8 cellular contexts compared by ENCODE assay signal in genomic region chr4:181528570-181529184, GRCh38.
DNase-seq lines count a peak whose midpoint lies in the region; ATAC-seq and TF ChIP-seq lines count a peak whose summit lies in the region.

No MANE protein-coding gene starts in this region.

- H3K9me3 Mint-ChIP-seq in activated T-cell treated with anti-CD3 and anti-CD28 coated beads, Interleukin-2, amount 50 U/mL, for 72 hours: peaks cover 4 to 9% of the 10 kb centered on the region in 2 donors
- peaks cover under 1% of the 10 kb centered on the region for H3K9me3 Mint-ChIP-seq in activated T-cell treated with anti-CD3 and anti-CD28 coated beads, Interleukin-2, amount 50 U/mL, for 24 hours

- H3K79me2 ChIP-seq in Loucy (ENCODE audit: insufficient read depth, low read length) (no peaks in the 10 kb centered on the region), neural cell (replicated peaks; ENCODE audit: insufficient read depth, low read length) (no peaks in the 10 kb centered on the region)

- DNase-seq in activated T-cell treated with anti-CD3 and anti-CD28 coated beads, Interleukin-2, amount 50 U/mL, for 72 hours: peak; percentile 25
- DNase-seq in activated T-cell treated with anti-CD3 and anti-CD28 coated beads, Interleukin-2, amount 50 U/mL, for 24 hours: no peak
- DNase-seq in SK-N-MC (ENCODE audit: low read depth, low spot score): peak; percentile 20
- DNase-seq in esophagus muscularis mucosa (ENCODE audit: extremely low spot score): no peak
- no peak for DNase-seq in stimulated activated naive CD4-positive, alpha-beta T cell treated with Interleukin-2 at 50 U/mL for 16 hours (lab: John Stamatoyannopoulos, UW)

- H3F3A ChIP-seq in Loucy (ENCODE audit: low read depth) (no peaks in the 10 kb centered on the region), neural cell (ENCODE audit: insufficient read depth, low read length, poor library complexity, severe bottlenecking) (no peaks in the 10 kb centered on the region)

- H3K4me2 ChIP-seq in Loucy (ENCODE audit: low read depth, low read length, poor library complexity, severe bottlenecking): no peak overlapping the region
- H3K4me2 ChIP-seq in neural cell (ENCODE audit: low read length): no peak overlapping the region

- H3K27ac ChIP-seq in SK-N-MC (no peak overlapping the region), esophagus muscularis mucosa (replicated peaks in 1 of 4) (no peak overlapping the region), neural cell (ENCODE audit: low read length) (no peak overlapping the region)

- H3K27me3 Mint-ChIP-seq in activated T-cell treated with anti-CD3 and anti-CD28 coated beads, Interleukin-2, amount 50 U/mL, for 72 hours (ENCODE audit: low read depth): no peaks in the 10 kb centered on the region
- no peaks in the 10 kb centered on the region for H3K27me3 Mint-ChIP-seq in activated T-cell treated with anti-CD3 and anti-CD28 coated beads, Interleukin-2, amount 50 U/mL, for 24 hours

- no peak for TF ChIP-seq POLR2A in esophagus muscularis mucosa (IDR thresholded peaks at IDR 0.05; ENCODE audit: low read depth)

- no peaks in the 10 kb centered on the region for H3K4me1 Mint-ChIP-seq in activated T-cell treated with anti-CD3 and anti-CD28 coated beads, Interleukin-2, amount 50 U/mL, for 72 hours (ENCODE audit: low read depth)
- H3K4me1 Mint-ChIP-seq in activated T-cell treated with anti-CD3 and anti-CD28 coated beads, Interleukin-2, amount 50 U/mL, for 24 hours (ENCODE audit: low read depth): no peaks in the 10 kb centered on the region

- H3K27ac Mint-ChIP-seq in activated T-cell treated with anti-CD3 and anti-CD28 coated beads, Interleukin-2, amount 50 U/mL, for 72 hours: no peak overlapping the region
- no peak overlapping the region for H3K27ac Mint-ChIP-seq in activated T-cell treated with anti-CD3 and anti-CD28 coated beads, Interleukin-2, amount 50 U/mL, for 24 hours

- H3K27me3 ChIP-seq in Loucy (ENCODE audit: insufficient read depth, low read length, poor library complexity, severe bottlenecking): no peaks in the 10 kb centered on the region
- peaks cover 0 to 6% (median 0%) of the 10 kb centered on the region in 4 donors for H3K27me3 ChIP-seq in esophagus muscularis mucosa
- H3K27me3 ChIP-seq in neural cell (ENCODE audit: insufficient read depth, low read depth, low read length): no peaks in the 10 kb centered on the region

- peak; percentile 97 for TF ChIP-seq CTCF in Loucy (conservative IDR thresholded peaks at IDR 0.05; ENCODE audit: low read length)
- TF ChIP-seq CTCF in esophagus muscularis mucosa (IDR thresholded peaks at IDR 0.05): peak; percentile 49 to 66 (median 62)
- TF ChIP-seq CTCF in neural cell (IDR thresholded peaks at IDR 0.05; ENCODE audit: poor library complexity, severe bottlenecking): peak; percentile 64

- H3K4me1 ChIP-seq in Loucy (ENCODE audit: insufficient read depth, low read length, poor library complexity, severe bottlenecking): no peaks in the 10 kb centered on the region
- H3K4me1 ChIP-seq in esophagus muscularis mucosa: no peaks in the 10 kb centered on the region

- H3K9me3 ChIP-seq in Loucy (ENCODE audit: insufficient read depth, low read depth, low read length) (no peaks in the 10 kb centered on the region), SK-N-MC (ENCODE audit: low read depth, low read length) (no peaks in the 10 kb centered on the region), esophagus muscularis mucosa (no peaks in the 10 kb centered on the region), neural cell (ENCODE audit: low read length) (no peaks in the 10 kb centered on the region)

- intact Hi-C loops in esophagus muscularis mucosa (cut with DNase I): loop anchor here (5.0 kb wide), 1 partner anchor 386 kb away; no protein-coding TSS in a partner anchor

- no peak overlapping the region for H2AFZ ChIP-seq in Loucy (ENCODE audit: low read length)
- no peak overlapping the region for H2AFZ ChIP-seq in neural cell (ENCODE audit: low read depth, low read length)

- no peaks in the 10 kb centered on the region for H4K20me1 ChIP-seq in Loucy (ENCODE audit: insufficient read depth, low read length, poor library complexity, severe bottlenecking)
- no peaks in the 10 kb centered on the region for H4K20me1 ChIP-seq in neural cell (ENCODE audit: insufficient read depth)

- no peak overlapping the region for H3K9ac ChIP-seq in Loucy (ENCODE audit: low read depth, low read length, poor library complexity, severe bottlenecking)
- no peak overlapping the region for H3K9ac ChIP-seq in SK-N-MC (ENCODE audit: insufficient read length)
- H3K9ac ChIP-seq in neural cell (ENCODE audit: low read length): no peak overlapping the region

- H3K36me3 ChIP-seq in Loucy (ENCODE audit: insufficient read depth, low read length): no peaks in the 10 kb centered on the region
- H3K36me3 ChIP-seq in SK-N-MC (ENCODE audit: insufficient read depth, low read length): no peaks in the 10 kb centered on the region
- no peaks in the 10 kb centered on the region for H3K36me3 ChIP-seq in esophagus muscularis mucosa
- no peaks in the 10 kb centered on the region for H3K36me3 ChIP-seq in neural cell (ENCODE audit: insufficient read depth, low read length)

- 9% methylated on average over 4 of the region's 4 CpGs for WGBS in esophagus muscularis mucosa

- ATAC-seq in activated T-cell treated with anti-CD3 and anti-CD28 coated beads, Interleukin-2, amount 50 U/mL, for 72 hours (replicated peaks in 1 of 2): no peak
- ATAC-seq in GM21786 (IDR thresholded peaks at IDR 0.05; ENCODE audit: unreplicated experiment): peak; percentile 69

- TF ChIP-seq EP300 in esophagus muscularis mucosa (IDR thresholded peaks at IDR 0.05) (no peak), neural cell (conservative IDR thresholded peaks at IDR 0.05; ENCODE audit: poor library complexity, severe bottlenecking) (no peak)

- no peak overlapping the region for H3K4me3 Mint-ChIP-seq in activated T-cell treated with anti-CD3 and anti-CD28 coated beads, Interleukin-2, amount 50 U/mL, for 72 hours
- no peak overlapping the region for H3K4me3 Mint-ChIP-seq in activated T-cell treated with anti-CD3 and anti-CD28 coated beads, Interleukin-2, amount 50 U/mL, for 24 hours

- no peaks in the 10 kb centered on the region for H3K36me3 Mint-ChIP-seq in activated T-cell treated with anti-CD3 and anti-CD28 coated beads, Interleukin-2, amount 50 U/mL, for 72 hours (ENCODE audit: insufficient read depth in 2 of 2)
- H3K36me3 Mint-ChIP-seq in activated T-cell treated with anti-CD3 and anti-CD28 coated beads, Interleukin-2, amount 50 U/mL, for 24 hours (ENCODE audit: low read depth): no peaks in the 10 kb centered on the region

- H3K9me2 ChIP-seq in Loucy (replicated peaks; ENCODE audit: low read depth, low read length) (no peaks in the 10 kb centered on the region), neural cell (ENCODE audit: insufficient read depth, low read length) (no peaks in the 10 kb centered on the region)

- peak; percentile 74 for TF ChIP-seq RAD21 in neural cell (conservative IDR thresholded peaks at IDR 0.05)

- H3K4me3 ChIP-seq in Loucy (ENCODE audit: low read length, poor library complexity, severe bottlenecking) (no peak overlapping the region), SK-N-MC (no peak overlapping the region), esophagus muscularis mucosa (no peak overlapping the region), neural cell (ENCODE audit: low read length) (no peak overlapping the region)

TF ChIP-seq in neural cell, 6 proteins besides CTCF, POLR2A, EP300 and RAD21:
- TF ChIP-seq, protein P1, sequence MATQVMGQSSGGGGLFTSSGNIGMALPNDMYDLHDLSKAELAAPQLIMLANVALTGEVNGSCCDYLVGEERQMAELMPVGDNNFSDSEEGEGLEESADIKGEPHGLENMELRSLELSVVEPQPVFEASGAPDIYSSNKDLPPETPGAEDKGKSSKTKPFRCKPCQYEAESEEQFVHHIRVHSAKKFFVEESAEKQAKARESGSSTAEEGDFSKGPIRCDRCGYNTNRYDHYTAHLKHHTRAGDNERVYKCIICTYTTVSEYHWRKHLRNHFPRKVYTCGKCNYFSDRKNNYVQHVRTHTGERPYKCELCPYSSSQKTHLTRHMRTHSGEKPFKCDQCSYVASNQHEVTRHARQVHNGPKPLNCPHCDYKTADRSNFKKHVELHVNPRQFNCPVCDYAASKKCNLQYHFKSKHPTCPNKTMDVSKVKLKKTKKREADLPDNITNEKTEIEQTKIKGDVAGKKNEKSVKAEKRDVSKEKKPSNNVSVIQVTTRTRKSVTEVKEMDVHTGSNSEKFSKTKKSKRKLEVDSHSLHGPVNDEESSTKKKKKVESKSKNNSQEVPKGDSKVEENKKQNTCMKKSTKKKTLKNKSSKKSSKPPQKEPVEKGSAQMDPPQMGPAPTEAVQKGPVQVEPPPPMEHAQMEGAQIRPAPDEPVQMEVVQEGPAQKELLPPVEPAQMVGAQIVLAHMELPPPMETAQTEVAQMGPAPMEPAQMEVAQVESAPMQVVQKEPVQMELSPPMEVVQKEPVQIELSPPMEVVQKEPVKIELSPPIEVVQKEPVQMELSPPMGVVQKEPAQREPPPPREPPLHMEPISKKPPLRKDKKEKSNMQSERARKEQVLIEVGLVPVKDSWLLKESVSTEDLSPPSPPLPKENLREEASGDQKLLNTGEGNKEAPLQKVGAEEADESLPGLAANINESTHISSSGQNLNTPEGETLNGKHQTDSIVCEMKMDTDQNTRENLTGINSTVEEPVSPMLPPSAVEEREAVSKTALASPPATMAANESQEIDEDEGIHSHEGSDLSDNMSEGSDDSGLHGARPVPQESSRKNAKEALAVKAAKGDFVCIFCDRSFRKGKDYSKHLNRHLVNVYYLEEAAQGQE (IDR thresholded peaks at IDR 0.05; ENCODE audit: borderline replicate concordance): no peak
- TF ChIP-seq SMC3 (conservative IDR thresholded peaks at IDR 0.05; ENCODE audit: poor library complexity) (peak; percentile 79), EZH2 (IDR thresholded peaks at IDR 0.05; ENCODE audit: borderline replicate concordance, insufficient read depth, low read length, poor library complexity, severe bottlenecking) (no peak), MXI1 (conservative IDR thresholded peaks at IDR 0.05; ENCODE audit: poor library complexity, severe bottlenecking) (no peak), TAF1 (IDR thresholded peaks at IDR 0.05; ENCODE audit: low read depth) (no peak)

Comparison
In these comparisons a context has a peak if more than half of its experiments do, and no peak if none do; other contexts are left out.
1. DNase-seq: peak in activated T-cell treated with anti-CD3 and anti-CD28 coated beads, Interleukin-2, amount 50 U/mL, for 72 hours (2 of 2) and SK-N-MC (single experiment); none in activated T-cell treated with anti-CD3 and anti-CD28 coated beads, Interleukin-2, amount 50 U/mL, for 24 hours (single experiment), esophagus muscularis mucosa (single experiment) and stimulated activated naive CD4-positive, alpha-beta T cell treated with Interleukin-2 at 50 U/mL for 16 hours (single experiment).
2. Peak in every context shown above with its lines, with median percentiles within 50 percentile points of each other: CTCF ChIP-seq.